ENCODE assay signal across 1 cellular context in genomic region chr19:6534451-6535093, GRCh38.
TF ChIP-seq lines count a peak whose summit lies in the region.

No MANE protein-coding gene starts in this region.

TF ChIP-seq in K562, 482 proteins besides CTCF, POLR2A, EP300 and RAD21:
- peak; percentile 68 for TF ChIP-seq RBFOX2 (IDR thresholded peaks at IDR 0.05; ENCODE audit: low read depth, low read length)
- TF ChIP-seq, protein P1, sequence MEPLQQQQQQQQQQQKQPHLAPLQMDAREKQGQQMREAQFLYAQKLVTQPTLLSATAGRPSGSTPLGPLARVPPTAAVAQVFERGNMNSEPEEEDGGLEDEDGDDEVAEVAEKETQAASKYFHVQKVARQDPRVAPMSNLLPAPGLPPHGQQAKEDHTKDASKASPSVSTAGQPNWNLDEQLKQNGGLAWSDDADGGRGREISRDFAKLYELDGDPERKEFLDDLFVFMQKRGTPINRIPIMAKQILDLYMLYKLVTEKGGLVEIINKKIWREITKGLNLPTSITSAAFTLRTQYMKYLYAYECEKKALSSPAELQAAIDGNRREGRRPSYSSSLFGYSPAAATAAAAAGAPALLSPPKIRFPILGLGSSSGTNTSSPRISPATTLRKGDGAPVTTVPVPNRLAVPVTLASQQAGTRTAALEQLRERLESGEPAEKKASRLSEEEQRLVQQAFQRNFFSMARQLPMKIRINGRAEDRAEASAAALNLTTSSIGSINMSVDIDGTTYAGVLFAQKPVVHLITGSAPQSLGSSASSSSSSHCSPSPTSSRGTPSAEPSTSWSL (CRISPR knock-in tag; IDR thresholded peaks at IDR 0.05; ENCODE audit: borderline replicate concordance) = no peak
- TF ChIP-seq, protein P2, sequence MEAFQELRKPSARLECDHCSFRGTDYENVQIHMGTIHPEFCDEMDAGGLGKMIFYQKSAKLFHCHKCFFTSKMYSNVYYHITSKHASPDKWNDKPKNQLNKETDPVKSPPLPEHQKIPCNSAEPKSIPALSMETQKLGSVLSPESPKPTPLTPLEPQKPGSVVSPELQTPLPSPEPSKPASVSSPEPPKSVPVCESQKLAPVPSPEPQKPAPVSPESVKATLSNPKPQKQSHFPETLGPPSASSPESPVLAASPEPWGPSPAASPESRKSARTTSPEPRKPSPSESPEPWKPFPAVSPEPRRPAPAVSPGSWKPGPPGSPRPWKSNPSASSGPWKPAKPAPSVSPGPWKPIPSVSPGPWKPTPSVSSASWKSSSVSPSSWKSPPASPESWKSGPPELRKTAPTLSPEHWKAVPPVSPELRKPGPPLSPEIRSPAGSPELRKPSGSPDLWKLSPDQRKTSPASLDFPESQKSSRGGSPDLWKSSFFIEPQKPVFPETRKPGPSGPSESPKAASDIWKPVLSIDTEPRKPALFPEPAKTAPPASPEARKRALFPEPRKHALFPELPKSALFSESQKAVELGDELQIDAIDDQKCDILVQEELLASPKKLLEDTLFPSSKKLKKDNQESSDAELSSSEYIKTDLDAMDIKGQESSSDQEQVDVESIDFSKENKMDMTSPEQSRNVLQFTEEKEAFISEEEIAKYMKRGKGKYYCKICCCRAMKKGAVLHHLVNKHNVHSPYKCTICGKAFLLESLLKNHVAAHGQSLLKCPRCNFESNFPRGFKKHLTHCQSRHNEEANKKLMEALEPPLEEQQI (IDR thresholded peaks at IDR 0.05) = no peak
- TF ChIP-seq ZNF3 (CRISPR knock-in tag; IDR thresholded peaks at IDR 0.05) = no peak
- no peak for TF ChIP-seq RFX7 (CRISPR knock-in tag; IDR thresholded peaks at IDR 0.05)
- TF ChIP-seq MYBL2 (IDR thresholded peaks at IDR 0.05; ENCODE audit: low read depth) = no peak
- TF ChIP-seq MYBL2 (CRISPR knock-in tag; IDR thresholded peaks at IDR 0.05; ENCODE audit: borderline replicate concordance) = no peak
- TF ChIP-seq THRA (IDR thresholded peaks at IDR 0.05) = no peak
- no peak for TF ChIP-seq SPI1 (IDR thresholded peaks at IDR 0.05; ENCODE audit: borderline replicate concordance, low read depth, low read length)
- no peak for TF ChIP-seq EWSR1 (IDR thresholded peaks at IDR 0.05; ENCODE audit: borderline replicate concordance, low read depth, partially characterized antibody)
- TF ChIP-seq MTA2 (IDR thresholded peaks at IDR 0.05; ENCODE audit: low read depth) = no peak
- TF ChIP-seq NFE2L1 (tag; IDR thresholded peaks at IDR 0.05; ENCODE audit: borderline replicate concordance, low read depth) = no peak
- no peak for TF ChIP-seq ZNF699 (CRISPR knock-in tag; IDR thresholded peaks at IDR 0.05; ENCODE audit: insufficient replicate concordance)
- TF ChIP-seq POLR2G (IDR thresholded peaks at IDR 0.05; ENCODE audit: low read depth, low read length) = peak; percentile 41
- TF ChIP-seq ESRRA (IDR thresholded peaks at IDR 0.05; ENCODE audit: borderline replicate concordance, low read depth) = no peak
- no peak for TF ChIP-seq ZNF133 (CRISPR knock-in tag; IDR thresholded peaks at IDR 0.05)
- TF ChIP-seq ZNF282 (CRISPR knock-in tag; IDR thresholded peaks at IDR 0.05) = no peak
- TF ChIP-seq SNAPC5 (CRISPR knock-in tag; IDR thresholded peaks at IDR 0.05) = no peak
- TF ChIP-seq CCNT2 (IDR thresholded peaks at IDR 0.05; ENCODE audit: borderline replicate concordance, extremely low read depth, insufficient read length, low read depth, low read length) = peak; percentile 19
- no peak for TF ChIP-seq PRDM10 (IDR thresholded peaks at IDR 0.05; ENCODE audit: partially characterized antibody)
- TF ChIP-seq ZNF384 (IDR thresholded peaks at IDR 0.05; ENCODE audit: low read depth, low read length) = no peak
- TF ChIP-seq, protein P3, sequence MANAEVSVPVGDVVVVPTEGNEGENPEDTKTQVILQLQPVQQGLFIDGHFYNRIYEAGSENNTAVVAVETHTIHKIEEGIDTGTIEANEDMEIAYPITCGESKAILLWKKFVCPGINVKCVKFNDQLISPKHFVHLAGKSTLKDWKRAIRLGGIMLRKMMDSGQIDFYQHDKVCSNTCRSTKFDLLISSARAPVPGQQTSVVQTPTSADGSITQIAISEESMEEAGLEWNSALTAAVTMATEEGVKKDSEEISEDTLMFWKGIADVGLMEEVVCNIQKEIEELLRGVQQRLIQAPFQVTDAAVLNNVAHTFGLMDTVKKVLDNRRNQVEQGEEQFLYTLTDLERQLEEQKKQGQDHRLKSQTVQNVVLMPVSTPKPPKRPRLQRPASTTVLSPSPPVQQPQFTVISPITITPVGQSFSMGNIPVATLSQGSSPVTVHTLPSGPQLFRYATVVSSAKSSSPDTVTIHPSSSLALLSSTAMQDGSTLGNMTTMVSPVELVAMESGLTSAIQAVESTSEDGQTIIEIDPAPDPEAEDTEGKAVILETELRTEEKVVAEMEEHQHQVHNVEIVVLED (CRISPR knock-in tag; IDR thresholded peaks at IDR 0.05) = no peak
- TF ChIP-seq ESRRB (CRISPR knock-in tag; IDR thresholded peaks at IDR 0.05; ENCODE audit: borderline replicate concordance) = no peak
- TF ChIP-seq BRD9 (IDR thresholded peaks at IDR 0.05; ENCODE audit: low read depth, partially characterized antibody) = no peak
- peak; percentile 8 for TF ChIP-seq PRPF4 (IDR thresholded peaks at IDR 0.05; ENCODE audit: insufficient read depth, low read depth, low read length, poor library complexity, severe bottlenecking)
- TF ChIP-seq NFIC (IDR thresholded peaks at IDR 0.05) = no peak
- no peak for TF ChIP-seq TSC22D4 (tag; IDR thresholded peaks at IDR 0.05)
- no peak for TF ChIP-seq ZNF668 (CRISPR knock-in tag; IDR thresholded peaks at IDR 0.05)
TF ChIP-seq in K562: peak in this region for 4.
